ENCODE assay signal across 18 cellular contexts in the genomic region with DNA sequence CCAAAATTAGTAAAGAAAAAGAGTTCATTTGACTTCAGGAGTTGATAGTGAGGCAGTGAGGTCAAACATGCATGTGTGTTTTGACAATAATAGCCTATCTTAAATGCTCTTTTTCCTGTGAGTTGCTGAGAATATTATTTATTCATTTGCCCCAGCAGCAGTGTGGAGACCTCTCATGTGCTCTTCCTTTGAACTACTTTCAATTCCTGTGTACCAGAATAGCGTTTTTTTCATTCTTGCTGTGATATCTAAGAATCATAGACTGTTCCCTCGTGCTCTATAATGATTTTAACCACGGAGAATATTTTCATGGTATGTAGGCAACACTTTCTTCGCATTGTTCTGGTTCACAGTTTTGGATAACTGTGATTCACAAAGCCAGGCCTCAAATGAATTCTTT. TPM values are rescaled to one million over a fixed set of nuclear protein-coding genes. Genes with fewer than 3 reads are reported as not detected.
DNase-seq lines count a peak whose midpoint lies in the region; ATAC-seq, FAIRE-seq and TF ChIP-seq lines count a peak whose summit lies in the region.
"Had no signal": no experiment of that assay in that cellular context is flagged by ENCODE, and none has a peak within 500 bp of the region (broad histone marks: within the 10 kb centered on the region; RNA-seq: fewer than 3 reads in every experiment).

No MANE protein-coding gene starts in this region.

- ATAC-seq in HG03159 (IDR thresholded peaks at IDR 0.05; ENCODE audit: unreplicated experiment): no peak
- no peak for ATAC-seq in lower lobe of right lung

- no peaks in the 10 kb centered on the region for H3K27me3 Mint-ChIP-seq in IgD-negative memory B cell

- H3K9me3 ChIP-seq in BLaER1 (peaks cover 48% of the 10 kb centered on the region), lower lobe of right lung (no peaks in the 10 kb centered on the region), suprapubic skin (peaks cover 6% of the 10 kb centered on the region)
- H3K9me3 ChIP-seq in effector memory CD4-positive, alpha-beta T cell (ENCODE audit: control insufficient read depth, low read length): no peaks in the 10 kb centered on the region
- H3K9me3 ChIP-seq: mucosa of descending colon, upper lobe of left lung had no signal

- H4K20me1 ChIP-seq in BLaER1: peaks cover 89% of the 10 kb centered on the region

- H3K36me3 ChIP-seq in BLaER1 (peaks cover 32% of the 10 kb centered on the region), lower lobe of right lung (no peaks in the 10 kb centered on the region), suprapubic skin (no peaks in the 10 kb centered on the region)
- H3K36me3 ChIP-seq in effector memory CD4-positive, alpha-beta T cell (ENCODE audit: control insufficient read depth, insufficient read depth, low read length): no peaks in the 10 kb centered on the region
- H3K36me3 ChIP-seq: upper lobe of left lung had no signal

- peak overlapping the region; percentile 73 for H3K4me2 ChIP-seq in BLaER1

- TF ChIP-seq EP300 in suprapubic skin (IDR thresholded peaks at IDR 0.05): no peak

- 63% methylated on average over 4 of the region's 4 CpGs for WGBS in suprapubic skin

- peak overlapping the region in 3 of 4 donors; percentile 46 to 69 (median 52) for H3K4me3 Mint-ChIP-seq in IgD-negative memory B cell
- H3K4me3 Mint-ChIP-seq: HFFc6; T-helper 1 cell treated with Interleukin-12 subunit alpha and Interleukin-12 subunit beta and Interleukin-4 antibody, amounts not matched to agents 30 μg/mL and 1 μg/mL, for 36 hours had no signal

- peak; percentile 38 for FAIRE-seq in GM18507 (lab: Jason Lieb, UNC)
- FAIRE-seq: frontal cortex, GM12892 had no signal

- peaks cover 0 to 4% (median 0%) of the 10 kb centered on the region in 3 donors for H3K9me3 Mint-ChIP-seq in IgD-negative memory B cell

- peak overlapping the region in 1 of 3 donors; percentile 37 for H3K27ac Mint-ChIP-seq in IgD-negative memory B cell
- H3K27ac Mint-ChIP-seq: HFFc6; T-helper 1 cell treated with Interleukin-12 subunit alpha and Interleukin-12 subunit beta and Interleukin-4 antibody, amounts not matched to agents 30 μg/mL and 1 μg/mL, for 36 hours had no signal

- H3K27me3 ChIP-seq in BLaER1 (no peaks in the 10 kb centered on the region), lower lobe of right lung (ENCODE audit: low read depth) (no peaks in the 10 kb centered on the region), suprapubic skin (no peaks in the 10 kb centered on the region)
- H3K27me3 ChIP-seq in effector memory CD4-positive, alpha-beta T cell (replicated peaks; ENCODE audit: control insufficient read depth, insufficient read depth, low read length, poor library complexity, severe bottlenecking): no peaks in the 10 kb centered on the region
- H3K27me3 ChIP-seq: upper lobe of left lung had no signal

- H3K4me3 ChIP-seq in BLaER1 (no peak overlapping the region), lower lobe of right lung (no peak overlapping the region), suprapubic skin (no peak overlapping the region)
- peak overlapping the region; percentile 2 for H3K4me3 ChIP-seq in effector memory CD4-positive, alpha-beta T cell (ENCODE audit: insufficient read depth, low read depth, low read length, poor library complexity, severe bottlenecking)
- H3K4me3 ChIP-seq: mucosa of descending colon, upper lobe of left lung had no signal

- peaks cover 46 to 70% (median 58%) of the 10 kb centered on the region in 3 donors for H3K4me1 Mint-ChIP-seq in IgD-negative memory B cell

- intact Hi-C loops in lower lobe of right lung (cut with DNase I): no loop called here

- TF ChIP-seq CTCF in lower lobe of right lung (IDR thresholded peaks at IDR 0.05) (no peak), suprapubic skin (IDR thresholded peaks at IDR 0.05) (no peak)

- no peak for TF ChIP-seq POLR2A in suprapubic skin (IDR thresholded peaks at IDR 0.05)

- H3K27ac ChIP-seq in BLaER1 (peak overlapping the region; percentile 21; the same call in 1 of the 2 replicates), lower lobe of right lung (no peak overlapping the region), suprapubic skin (no peak overlapping the region)
- H3K27ac ChIP-seq in effector memory CD4-positive, alpha-beta T cell (ENCODE audit: insufficient read depth, low read length, poor library complexity, severe bottlenecking): no peak overlapping the region
- H3K27ac ChIP-seq: upper lobe of left lung had no signal

- DNase-seq in GM18507 (ENCODE audit: extremely low spot score, insufficient read length, low read depth) (no peak), lower lobe of right lung (no peak), NCI-H82 (lab: John Stamatoyannopoulos, UW) (no peak), suprapubic skin (ENCODE audit: low spot score in 2 of 2) (no peak)
- DNase-seq in effector memory CD4-positive, alpha-beta T cell: no peak
- DNase-seq: activated gamma-delta T cell, DMS79 treated with DMSO at 0.1 percent for 48 hours, HFFc6, NCI-H1417, NCI-H510A, upper lobe of left lung had no signal

- H3K4me1 ChIP-seq in BLaER1 (peaks cover 50% of the 10 kb centered on the region), lower lobe of right lung (peaks cover 43% of the 10 kb centered on the region), suprapubic skin (peaks cover 24% of the 10 kb centered on the region)
- H3K4me1 ChIP-seq in effector memory CD4-positive, alpha-beta T cell (ENCODE audit: control insufficient read depth, insufficient read depth, low read length, poor library complexity, severe bottlenecking): peaks cover 8% of the 10 kb centered on the region

- peaks cover 5% of the 10 kb centered on the region for H3K36me3 Mint-ChIP-seq in IgD-negative memory B cell

- no peak overlapping the region; the same call in 1 of the 2 replicates for H3K9ac ChIP-seq in BLaER1

RNA-seq across cellular contexts. Expression of gene CDYL, which starts 5.2 kb away (rescaled TPM):
- polyA plus RNA-seq in IgD-negative memory B cell: 5.3 TPM
- total RNA-seq in lower lobe of right lung: 40.5 TPM
- 10 to 100 TPM; 42.2 to 70.6 (median 49.0) TPM for total RNA-seq in suprapubic skin
